In the genomic region with DNA sequence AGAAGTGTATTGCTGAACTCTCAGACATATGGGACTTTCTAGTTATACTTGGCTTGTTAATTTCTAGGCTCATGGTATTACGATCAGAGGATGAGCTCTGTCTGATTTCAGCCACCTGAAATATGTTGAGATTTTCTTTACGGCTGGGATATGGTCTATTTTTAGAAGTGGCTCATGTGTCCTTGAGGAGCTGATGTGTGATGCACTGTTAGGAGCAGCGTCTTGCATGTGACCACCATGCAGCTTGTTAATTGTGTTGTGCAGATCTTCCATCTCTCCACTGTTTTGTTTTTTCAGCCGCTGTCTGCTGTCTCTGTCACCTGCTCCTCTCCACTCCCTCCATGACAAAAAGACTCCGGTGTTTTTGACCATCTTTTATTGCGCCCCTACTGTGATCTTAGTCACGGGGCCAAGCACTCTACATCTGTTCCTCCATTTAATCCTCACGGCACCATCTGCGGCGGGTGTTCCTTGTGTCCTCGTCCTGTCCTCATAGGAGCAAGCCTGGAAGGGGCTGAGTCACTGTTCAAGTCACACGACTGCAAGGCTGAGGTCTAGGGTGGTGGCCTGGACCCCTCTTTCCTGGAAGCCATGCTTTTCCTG, we compare ENCODE assay signal across 17 cellular contexts. TPM values are rescaled to one million over a fixed set of nuclear protein-coding genes. Genes with fewer than 3 reads are reported as not detected.
DNase-seq lines count a peak whose midpoint lies in the region; ATAC-seq and TF ChIP-seq lines count a peak whose summit lies in the region.
"Had no signal": no experiment of that assay in that cellular context is flagged by ENCODE, and none has a peak within 500 bp of the region (broad histone marks: within the 10 kb centered on the region; RNA-seq: fewer than 3 reads in every experiment).

No MANE protein-coding gene starts in this region.

- no peaks in the 10 kb centered on the region for H3K27me3 ChIP-seq in gastrocnemius medialis

- ATAC-seq in WTC11 = no peak
- ATAC-seq in gastrocnemius medialis = peak; percentile 73 to 79
- ATAC-seq: CD8-positive, alpha-beta T cell; esophagus mucosa had no signal

- in situ Hi-C loops in gastrocnemius medialis (cut with MboI; ENCODE audit: low sequenced_read_pairs in 4 of 4) = loop anchor here in 2 of 4 donors (10.0 kb wide), 2 partner anchors 51 to 71 kb away; partner anchors contain the start of gene ADARB1 (in 1 of the 2)

- peak in 1 of 2 donors; percentile 27 for TF ChIP-seq POLR2A in gastrocnemius medialis (IDR thresholded peaks at IDR 0.05)

- no peaks in the 10 kb centered on the region for H3K4me1 Mint-ChIP-seq in WTC11
- H3K4me1 Mint-ChIP-seq in activated naive CD4-positive, alpha-beta T cell treated with anti-CD3 and anti-CD28 coated beads, Interleukin-2, amount 10 ng/mL, durations not matched to agents 7 days and 5 days = peaks cover 6% of the 10 kb centered on the region

- intact Hi-C loops in gastrocnemius medialis (cut with DNase I; ENCODE audit: low total_unique reads) = loop anchor here (1.0 kb wide), 1 partner anchor 75 kb away; no protein-coding TSS in a partner anchor

- peaks cover 43 to 47% of the 10 kb centered on the region in 2 donors for H3K4me1 ChIP-seq in gastrocnemius medialis

- H3K27ac ChIP-seq in gastrocnemius medialis = peak overlapping the region; percentile 29 to 72 (median 64)

- DNase-seq in NCI-H146 treated with DMSO at 0.1 percent for 48 hours (lab: John Stamatoyannopoulos, UW; ENCODE audit: unreplicated experiment) (peak; percentile 2), NCI-H146 (lab: John Stamatoyannopoulos, UW) (no peak), NCI-H2171 (lab: John Stamatoyannopoulos, UW) (peak; percentile 92), WTC11 (ENCODE audit: low spot score) (no peak), gastrocnemius medialis (peak; percentile 18 to 55), iPS-NIHi11 (ENCODE audit: low spot score) (no peak), NAMALWA (ENCODE audit: low spot score) (no peak)
- DNase-seq in activated naive CD4-positive, alpha-beta T cell treated with anti-CD3 and anti-CD28 coated beads, Interleukin-2, amount 10 ng/mL, durations not matched to agents 7 days and 5 days = no peak
- DNase-seq: 8988T; activated gamma-delta T cell treated with Interleukin-2 at 50 U/mL for 16 hours; CD8-positive, alpha-beta T cell; head of caudate nucleus; kidney glomerular epithelial cell; NCI-H2081 treated with DMSO at 0.1 percent for 48 hours; SK-N-SH; stimulated activated CD4-positive, alpha-beta T cell treated with anti-CD3 and anti-CD28 coated beads, Interleukin-12 subunit alpha, Interleukin-12 subunit beta, amount 100 ng/mL, for 4 hours had no signal

- no peaks in the 10 kb centered on the region for H3K27me3 Mint-ChIP-seq in WTC11 (ENCODE audit: low read depth)
- no peaks in the 10 kb centered on the region for H3K27me3 Mint-ChIP-seq in activated naive CD4-positive, alpha-beta T cell treated with anti-CD3 and anti-CD28 coated beads, Interleukin-2, amount 10 ng/mL, durations not matched to agents 7 days and 5 days

- peak overlapping the region; percentile 31 for H3K27ac Mint-ChIP-seq in WTC11
- H3K27ac Mint-ChIP-seq in activated naive CD4-positive, alpha-beta T cell treated with anti-CD3 and anti-CD28 coated beads, Interleukin-2, amount 10 ng/mL, durations not matched to agents 7 days and 5 days = no peak overlapping the region
- H3K27ac Mint-ChIP-seq: CD8-positive, alpha-beta T cell had no signal

- H3K4me3 Mint-ChIP-seq in WTC11 = no peak overlapping the region
- no peak overlapping the region for H3K4me3 Mint-ChIP-seq in activated naive CD4-positive, alpha-beta T cell treated with anti-CD3 and anti-CD28 coated beads, Interleukin-2, amount 10 ng/mL, durations not matched to agents 7 days and 5 days
- H3K4me3 Mint-ChIP-seq: CD8-positive, alpha-beta T cell had no signal

- TF ChIP-seq CTCF in WTC11 (IDR thresholded peaks at IDR 0.05) (no peak), gastrocnemius medialis (IDR thresholded peaks at IDR 0.05 in 4 of 5, conservative IDR thresholded peaks at IDR 0.05 in 1 of 5) (no peak)

- CTCF ChIA-PET in WTC11 (lab: Charles Lee) = interaction anchor here (0.7 to 1.6 kb wide), 3 partner anchors 11 to 24 kb away, joined by 3 to 5 read pairs (median 4); no protein-coding TSS in a partner anchor
- CTCF ChIA-PET in activated naive CD4-positive, alpha-beta T cell treated with anti-CD3 and anti-CD28 coated beads, Interleukin-2, amount 10 ng/mL, durations not matched to agents 7 days and 5 days (lab: Charles Lee) = interaction anchor here (1.6 to 9.7 kb wide), 7 partner anchors 11 to 178 kb away, joined by 3 to 155 read pairs (median 29); no protein-coding TSS in a partner anchor

- no peaks in the 10 kb centered on the region for H3K36me3 ChIP-seq in gastrocnemius medialis

- no peak overlapping the region for H3K4me3 ChIP-seq in gastrocnemius medialis

- POLR2A ChIA-PET in WTC11 (lab: Charles Lee) = no interaction called here

- H3K9me3 Mint-ChIP-seq in WTC11 = no peaks in the 10 kb centered on the region
- no peaks in the 10 kb centered on the region for H3K9me3 Mint-ChIP-seq in activated naive CD4-positive, alpha-beta T cell treated with anti-CD3 and anti-CD28 coated beads, Interleukin-2, amount 10 ng/mL, durations not matched to agents 7 days and 5 days
- H3K9me3 Mint-ChIP-seq: CD8-positive, alpha-beta T cell had no signal

- no peaks in the 10 kb centered on the region for H3K9me3 ChIP-seq in gastrocnemius medialis
- H3K9me3 ChIP-seq: SK-N-SH had no signal

- H3K36me3 Mint-ChIP-seq in WTC11 = no peaks in the 10 kb centered on the region
- peaks cover 3% of the 10 kb centered on the region for H3K36me3 Mint-ChIP-seq in activated naive CD4-positive, alpha-beta T cell treated with anti-CD3 and anti-CD28 coated beads, Interleukin-2, amount 10 ng/mL, durations not matched to agents 7 days and 5 days

TF ChIP-seq in WTC11, 78 proteins besides CTCF, POLR2A, EP300 and RAD21:
- TF ChIP-seq PREB (CRISPR knock-in tag; IDR thresholded peaks at IDR 0.05; ENCODE audit: borderline replicate concordance) = no peak
- TF ChIP-seq NFATC4 (CRISPR knock-in tag; IDR thresholded peaks at IDR 0.05) = no peak

RNA-seq across cellular contexts. Expression of gene ADARB1, which starts 51.8 kb away (rescaled TPM):
- total RNA-seq in WTC11 (2021) = 12.8 to 15.1 TPM (median 14.6 TPM) in 3 replicates
- total RNA-seq in gastrocnemius medialis = 10 to 100 TPM in 1 of 4 donors, 1 to 10 TPM in 3; 5.9 to 11.5 (median 6.9) TPM

Comparison
In these comparisons a context has a peak if more than half of its experiments do, and no peak if none do; other contexts are left out.
1. DNase-seq: peak in NCI-H146 treated with DMSO at 0.1 percent for 48 hours (single experiment), NCI-H2171 (single experiment) and gastrocnemius medialis (2 of 2); none in NCI-H146 (single experiment), WTC11 (single experiment), iPS-NIHi11 (single experiment), NAMALWA (single experiment) and activated naive CD4-positive, alpha-beta T cell treated with anti-CD3 and anti-CD28 coated beads, Interleukin-2, amount 10 ng/mL, durations not matched to agents 7 days and 5 days (single experiment).